36 cellular contexts compared by ENCODE assay signal in the genomic region with DNA sequence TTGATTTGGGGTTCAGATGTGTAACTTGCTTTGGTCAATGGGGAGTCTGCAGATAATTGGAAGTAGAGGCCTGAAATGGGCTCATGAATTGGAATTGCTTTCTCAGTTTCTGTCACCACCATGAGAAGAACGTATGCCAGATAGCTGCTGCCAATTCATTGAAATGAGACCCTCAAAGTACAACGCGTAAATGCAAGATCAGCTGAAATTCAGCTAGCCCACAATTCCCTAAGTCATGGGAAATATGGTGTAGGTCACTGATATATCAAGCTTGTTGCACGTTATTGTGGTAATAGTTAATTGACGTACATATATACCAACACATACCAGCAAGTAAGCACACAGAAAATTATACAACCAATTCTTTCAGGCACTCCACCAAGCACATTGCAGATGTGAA.
"Had no signal": no experiment of that assay in that cellular context is flagged by ENCODE, and none has a peak within 500 bp of the region (broad histone marks: within the 10 kb centered on the region; RNA-seq: fewer than 3 reads in every experiment).

No MANE protein-coding gene starts in this region.

- H3K9me3 Mint-ChIP-seq: activated CD4-positive, alpha-beta memory T cell treated with anti-CD3 and anti-CD28 coated beads for 36 hours; activated CD4-positive, alpha-beta T cell treated with anti-CD3 and anti-CD28 coated beads, Interleukin-2, amount 10 ng/mL, durations not matched to agents 24 days and 14 days; activated CD8-positive, alpha-beta T cell treated with anti-CD3 and anti-CD28 coated beads for 36 hours; activated naive CD8-positive, alpha-beta T cell treated with anti-CD3 and anti-CD28 coated beads for 36 hours; activated T-cell treated with anti-CD3 and anti-CD28 coated beads, Interleukin-2, amount 50 U/mL, for 4 hours; activated T-helper 1 cell treated with anti-CD3 and anti-CD28 coated beads, Interleukin-12 subunit alpha, Interleukin-12 subunit beta, Interleukin-2, Interleukin-4 antibody, amounts not matched to agents 30 ng/mL and 10 ng/mL and 1 ng/mL, durations not matched to agents 14 hours and 24 hours and 36 hours had no signal

- H3K4me3 ChIP-seq: adrenal gland, body of pancreas, breast epithelium had no signal

- H3K27ac ChIP-seq: adrenal gland, body of pancreas, brain microvascular endothelial cell, breast epithelium, VCaP had no signal

- FAIRE-seq: astrocyte, colon, TTC549 had no signal

- H3K27me3 ChIP-seq: adrenal gland, body of pancreas, brain microvascular endothelial cell, breast epithelium had no signal

- H3K36me3 ChIP-seq: adrenal gland, brain microvascular endothelial cell, breast epithelium had no signal

- ATAC-seq: activated CD8-positive, alpha-beta T cell treated with anti-CD3 and anti-CD28 coated beads for 36 hours; activated naive CD4-positive, alpha-beta T cell treated with anti-CD3 and anti-CD28 coated beads, Interleukin-2, amount 50 U/mL, for 72 hours; activated T-cell treated with anti-CD3 and anti-CD28 coated beads, Interleukin-2, amount 50 U/mL, for 4 hours; activated T-cell treated with anti-CD3 and anti-CD28 coated beads, Interleukin-2, amount 50 U/mL, for 72 hours; activated T-helper 17 cell treated with anti-CD3 and anti-CD28 coated beads, Interleukin-2, amount 50 U/mL, for 72 hours had no signal

- H3K4me1 ChIP-seq: adrenal gland, breast epithelium had no signal

- H3K4me3 Mint-ChIP-seq: activated B cell treated with CpG ODN at 0.5 μM for 24 hours; activated CD4-positive, alpha-beta memory T cell treated with anti-CD3 and anti-CD28 coated beads for 36 hours; activated CD4-positive, alpha-beta T cell treated with anti-CD3 and anti-CD28 coated beads, Interleukin-2, amount 10 ng/mL, durations not matched to agents 24 days and 14 days; activated CD8-positive, alpha-beta T cell treated with anti-CD3 and anti-CD28 coated beads for 36 hours; activated naive CD4-positive, alpha-beta T cell treated with anti-CD3 and anti-CD28 coated beads for 36 hours; activated naive CD8-positive, alpha-beta T cell treated with anti-CD3 and anti-CD28 coated beads for 36 hours; activated T-cell treated with anti-CD3 and anti-CD28 coated beads, Interleukin-2, amount 50 U/mL, for 4 hours; activated T-cell treated with anti-CD3 and anti-CD28 coated beads, Interleukin-2, amount 50 U/mL, for 72 hours; activated T-helper 1 cell treated with anti-CD3 and anti-CD28 coated beads, Interleukin-12 subunit alpha, Interleukin-12 subunit beta, Interleukin-2, Interleukin-4 antibody, amounts not matched to agents 30 ng/mL and 10 ng/mL and 1 ng/mL, durations not matched to agents 14 hours and 24 hours and 36 hours; activated T-helper 17 cell treated with anti-CD3 and anti-CD28 coated beads, Interleukin-2, amount 50 U/mL, for 72 hours; T-helper 2 cell treated with Interferon-gamma antibody and Interleukin-4, amounts not matched to agents 5 μg/mL and 100 μg/mL, for 36 hours had no signal

- H3K4me1 Mint-ChIP-seq: activated B cell treated with CpG ODN at 0.5 μM for 24 hours; activated CD4-positive, alpha-beta T cell treated with anti-CD3 and anti-CD28 coated beads, Interleukin-2, amount 10 ng/mL, durations not matched to agents 24 days and 14 days; activated naive CD8-positive, alpha-beta T cell treated with anti-CD3 and anti-CD28 coated beads for 36 hours; activated T-helper 17 cell treated with anti-CD3 and anti-CD28 coated beads, Interleukin-2, amount 50 U/mL, for 72 hours had no signal

- H3K27me3 Mint-ChIP-seq: activated B cell treated with CpG ODN at 0.5 μM for 24 hours; activated CD4-positive, alpha-beta memory T cell treated with anti-CD3 and anti-CD28 coated beads for 36 hours; activated CD4-positive, alpha-beta T cell treated with anti-CD3 and anti-CD28 coated beads, Interleukin-2, amount 10 ng/mL, durations not matched to agents 24 days and 14 days; activated CD8-positive, alpha-beta T cell treated with anti-CD3 and anti-CD28 coated beads for 36 hours; activated naive CD8-positive, alpha-beta T cell treated with anti-CD3 and anti-CD28 coated beads for 36 hours; activated T-helper 17 cell treated with anti-CD3 and anti-CD28 coated beads, Interleukin-2, amount 50 U/mL, for 72 hours had no signal

- H3K9me3 ChIP-seq: adrenal gland, body of pancreas, breast epithelium had no signal

- H3K27ac Mint-ChIP-seq: activated B cell treated with CpG ODN at 0.5 μM for 24 hours; activated CD4-positive, alpha-beta memory T cell treated with anti-CD3 and anti-CD28 coated beads for 36 hours; activated CD4-positive, alpha-beta T cell treated with anti-CD3 and anti-CD28 coated beads, Interleukin-2, amount 10 ng/mL, durations not matched to agents 24 days and 14 days; activated CD8-positive, alpha-beta T cell treated with anti-CD3 and anti-CD28 coated beads for 36 hours; activated naive CD4-positive, alpha-beta T cell treated with anti-CD3 and anti-CD28 coated beads for 36 hours; activated naive CD4-positive, alpha-beta T cell treated with anti-CD3 and anti-CD28 coated beads, Interleukin-2, amount 50 U/mL, for 72 hours; activated naive CD8-positive, alpha-beta T cell treated with anti-CD3 and anti-CD28 coated beads for 36 hours; activated T-cell treated with anti-CD3 and anti-CD28 coated beads, Interleukin-2, amount 50 U/mL, for 72 hours; activated T-helper 1 cell treated with anti-CD3 and anti-CD28 coated beads, Interleukin-12 subunit alpha, Interleukin-12 subunit beta, Interleukin-2, Interleukin-4 antibody, amounts not matched to agents 30 ng/mL and 10 ng/mL and 1 ng/mL, durations not matched to agents 14 hours and 24 hours and 36 hours; activated T-helper 17 cell treated with anti-CD3 and anti-CD28 coated beads, Interleukin-2, amount 50 U/mL, for 72 hours; T-helper 2 cell treated with Interferon-gamma antibody and Interleukin-4, amounts not matched to agents 5 μg/mL and 100 μg/mL, for 36 hours had no signal

- DNase-seq: activated B cell treated with CpG ODN at 0.5 μM for 24 hours; activated CD4-positive, alpha-beta memory T cell treated with anti-CD3 and anti-CD28 coated beads for 36 hours; activated CD4-positive, alpha-beta T cell treated with anti-CD3 and anti-CD28 coated beads for 4 hours; activated CD4-positive, alpha-beta T cell treated with anti-CD3 and anti-CD28 coated beads, Interleukin-2, amount 10 ng/mL, durations not matched to agents 24 days and 14 days; activated CD4-positive, alpha-beta T cell treated with anti-CD3 and anti-CD28 coated beads, Interleukin-2, amount 50 U/mL, for 1 hour; activated CD4-positive, alpha-beta T cell treated with anti-CD3 and anti-CD28 coated beads, Interleukin-2, amount 50 U/mL, for 4 hours; activated CD4-positive, CD25-positive, alpha-beta regulatory T cell treated with anti-CD3 and anti-CD28 coated beads, Interleukin-2, amount 50 U/mL, for 72 hours; activated CD8-positive, alpha-beta memory T cell treated with anti-CD3 and anti-CD28 coated beads, Interleukin-2, amount 50 U/mL, for 4 hours; activated CD8-positive, alpha-beta T cell treated with anti-CD3 and anti-CD28 coated beads for 36 hours; activated effector memory CD4-positive, alpha-beta T cell treated with anti-CD3 and anti-CD28 coated beads, Interleukin-2, amount 50 U/mL, for 16 hours; activated gamma-delta T cell treated with Interleukin-2 at 50 U/mL for 16 hours; activated naive CD4-positive, alpha-beta T cell; activated naive CD4-positive, alpha-beta T cell treated with anti-CD3 and anti-CD28 coated beads for 36 hours; activated naive CD4-positive, alpha-beta T cell treated with anti-CD3 and anti-CD28 coated beads, Interleukin-2, amount 50 U/mL, for 16 hours; activated naive CD8-positive, alpha-beta T cell treated with anti-CD3 and anti-CD28 coated beads for 36 hours; activated T-cell treated with anti-CD3 and anti-CD28 coated beads for 4 hours; activated T-cell treated with anti-CD3 and anti-CD28 coated beads, Interleukin-2, amount 50 U/mL, for 1 hour; activated T-cell treated with anti-CD3 and anti-CD28 coated beads, Interleukin-2, amount 50 U/mL, for 4 hours; activated T-cell treated with anti-CD3 and anti-CD28 coated beads, Interleukin-2, amount 50 U/mL, for 72 hours; adrenal gland; amniotic stem cell; aorta; body of pancreas; brain microvascular endothelial cell; central memory CD4-positive, alpha-beta T cell; T-helper 2 cell; T-helper 9 cell had no signal

- H3K36me3 Mint-ChIP-seq: activated CD4-positive, alpha-beta memory T cell treated with anti-CD3 and anti-CD28 coated beads for 36 hours; activated naive CD4-positive, alpha-beta T cell treated with anti-CD3 and anti-CD28 coated beads, Interleukin-2, amount 50 U/mL, for 72 hours; activated naive CD8-positive, alpha-beta T cell treated with anti-CD3 and anti-CD28 coated beads for 36 hours had no signal
